Comparison of ENCODE assay signal across 21 cellular contexts in genomic region chr2:64298161-64298560, GRCh38.
DNase-seq lines count a peak whose midpoint lies in the region; TF ChIP-seq lines count a peak whose summit lies in the region.
"Had no signal": no experiment of that assay in that cellular context is flagged by ENCODE, and none has a peak within 500 bp of the region (broad histone marks: within the 10 kb centered on the region; RNA-seq: fewer than 3 reads in every experiment).

No MANE protein-coding gene starts in this region.

- POLR2A ChIA-PET in A673 (lab: Charles Lee; ENCODE audit: low non-redundant PET) = interaction anchor here (0.7 kb wide), 1 partner anchor 73 kb away, joined by 4 read pairs; no protein-coding TSS in a partner anchor

- DNase-seq in A673 (ENCODE audit: low spot score) (no peak), fibroblast of villous mesenchyme (ENCODE audit: low read depth) (peak; percentile 17), HuH-7 (ENCODE audit: low spot score) (no peak), hypothalamus (lab: John Stamatoyannopoulos, UW) (no peak), middle frontal gyrus (ENCODE audit: extremely low spot score, low spot score) (no peak), AML-193 (lab: John Stamatoyannopoulos, UW) (no peak)
- DNase-seq: Caco-2; CD8-positive, alpha-beta T cell; DMS79 treated with DMSO at 0.1 percent for 48 hours; GF-D8; MM.1S; NCI-H2029; NCI-H446; NCI-H526; NCI-H82; Peyer's patch; SHP77 treated with DMSO at 0.1 percent for 48 hours had no signal

- H3K4me2 ChIP-seq in parathyroid adenoma (ENCODE audit: low read length) = no peak overlapping the region
- H3K4me2 ChIP-seq: KMS-11 had no signal

- intact Hi-C loops in A673 (cut with micrococcal nuclease; ENCODE audit: unreplicated experiment) = no loop called here

- H3K4me1 ChIP-seq in A673 (ENCODE audit: insufficient read depth, low read length, poor library complexity, severe bottlenecking) (no peaks in the 10 kb centered on the region), parathyroid adenoma (no peaks in the 10 kb centered on the region)
- H3K4me1 ChIP-seq: Caco-2, Peyer's patch had no signal

- peak overlapping the region; percentile 0 for H2AFZ ChIP-seq in parathyroid adenoma

- no peak overlapping the region for H3K27ac ChIP-seq in A673 (ENCODE audit: low read depth, low read length, poor library complexity, severe bottlenecking)
- H3K27ac ChIP-seq in VCaP = no peak overlapping the region
- no peak overlapping the region for H3K27ac ChIP-seq in parathyroid adenoma
- H3K27ac ChIP-seq: C4-2B, KMS-11, Peyer's patch had no signal

- H3K79me2 ChIP-seq in parathyroid adenoma = no peaks in the 10 kb centered on the region

- TF ChIP-seq CTCF in A673 (conservative IDR thresholded peaks at IDR 0.05; ENCODE audit: low read depth, low read length) (0 out of 2 replicates have a peak, but pooled peaks have one; percentile 15), VCaP (conservative IDR thresholded peaks at IDR 0.05) (0 out of 2 replicates have a peak, but pooled peaks have one; percentile 19), fibroblast of villous mesenchyme (IDR thresholded peaks at IDR 0.05; ENCODE audit: insufficient read depth, low read depth, low read length) (no peak), parathyroid adenoma (IDR thresholded peaks at IDR 0.05) (no peak)

- no TSS peak for BruUV-seq in A673 (replicated peaks; lab: Mats Ljungman, UMichigan)

- CTCF ChIA-PET in A673 (lab: Charles Lee) = no interaction called here

- H3K36me3 ChIP-seq in A673 (ENCODE audit: insufficient read depth, low read length, poor library complexity, severe bottlenecking) (no peaks in the 10 kb centered on the region), parathyroid adenoma (ENCODE audit: control insufficient read depth, insufficient read depth, low read length) (no peaks in the 10 kb centered on the region)
- H3K36me3 ChIP-seq: Peyer's patch had no signal

- H3K9me3 ChIP-seq in A673 (ENCODE audit: low read depth, low read length, poor library complexity, severe bottlenecking) = no peaks in the 10 kb centered on the region
- H3K9me3 ChIP-seq in parathyroid adenoma (ENCODE audit: control insufficient read depth, low read length) = no peaks in the 10 kb centered on the region
- H3K9me3 ChIP-seq: Caco-2, Peyer's patch had no signal

- no peak overlapping the region for H3K9ac ChIP-seq in parathyroid adenoma
- H3K9ac ChIP-seq: KMS-11 had no signal

- H3K27me3 ChIP-seq in A673 (replicated peaks; ENCODE audit: insufficient read depth, low read depth, low read length, poor library complexity) (no peaks in the 10 kb centered on the region), parathyroid adenoma (ENCODE audit: control insufficient read depth, insufficient read depth, low read length) (no peaks in the 10 kb centered on the region)
- H3K27me3 ChIP-seq: Peyer's patch had no signal

- no peak overlapping the region for H3K4me3 ChIP-seq in A673 (ENCODE audit: low read depth, low read length, poor library complexity, severe bottlenecking)
- H3K4me3 ChIP-seq in fibroblast of villous mesenchyme (ENCODE audit: low read depth, low read length) = no peak overlapping the region
- no peak overlapping the region for H3K4me3 ChIP-seq in parathyroid adenoma (ENCODE audit: low read depth, low read length)
- H3K4me3 ChIP-seq: Peyer's patch had no signal

Comparison
In these comparisons a context has a peak if more than half of its experiments do, and no peak if none do; other contexts are left out.
1. CTCF ChIP-seq: peak in A673 (single experiment) and VCaP (single experiment); none in fibroblast of villous mesenchyme (single experiment) and parathyroid adenoma (single experiment).